In the genomic region with DNA sequence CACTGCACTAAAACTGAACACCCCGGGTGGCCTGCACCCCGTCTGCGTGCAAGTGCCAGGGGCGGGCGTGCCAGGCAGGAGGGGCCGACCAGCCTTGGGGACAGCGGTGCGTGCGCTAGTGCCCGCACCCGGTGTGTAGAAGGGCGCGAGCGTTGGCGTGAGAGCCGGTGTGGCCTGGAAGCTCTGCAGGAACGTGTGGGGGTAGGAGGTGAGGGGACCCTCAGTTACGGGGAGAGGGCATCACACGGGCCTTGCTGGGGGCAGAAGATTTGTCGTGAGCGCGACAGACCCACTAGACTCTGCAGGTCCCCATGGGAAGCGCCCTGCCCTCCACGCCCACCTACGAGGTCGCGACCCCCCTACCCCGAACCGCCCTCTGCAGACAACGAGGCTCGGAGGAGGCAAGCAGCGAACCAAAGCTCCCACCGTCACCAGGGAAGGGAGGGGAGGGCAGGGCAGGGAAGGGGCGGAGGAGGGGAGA, we compare ENCODE assay signal across 12 cellular contexts.
DNase-seq lines count a peak whose midpoint lies in the region; ATAC-seq, FAIRE-seq and TF ChIP-seq lines count a peak whose summit lies in the region.
"Had no signal": no experiment of that assay in that cellular context is flagged by ENCODE, and none has a peak within 500 bp of the region (broad histone marks: within the 10 kb centered on the region; RNA-seq: fewer than 3 reads in every experiment).

No MANE protein-coding gene starts in this region.

- peaks cover 6% of the 10 kb centered on the region; the same call in 1 of the 2 replicates for H3F3A ChIP-seq in GM23338 (replicated peaks; ENCODE audit: low read depth)

- no peaks in the 10 kb centered on the region; the same call in 1 of the 2 replicates for H3K27me3 ChIP-seq in BJ (ENCODE audit: control insufficient read depth, insufficient read depth, low read length)
- peaks cover 10% of the 10 kb centered on the region for H3K27me3 ChIP-seq in GM23338 (ENCODE audit: insufficient read depth)
- peaks cover 0 to 4% of the 10 kb centered on the region in 2 donors for H3K27me3 ChIP-seq in small intestine (ENCODE audit: control insufficient read depth in 2 of 2, insufficient read depth in 2 of 2, low read length in 2 of 2)

- CTCF ChIA-PET in BJ (lab: Yijun Ruan, JAX): interaction anchor here (1.0 kb wide), 1 partner anchor 65 kb away, joined by 3 read pairs; no protein-coding TSS in a partner anchor

- peaks cover 21% of the 10 kb centered on the region for H3K27me3 Mint-ChIP-seq in GM23338 (ENCODE audit: insufficient read depth, low read depth, poor library complexity)
- H3K27me3 Mint-ChIP-seq in naive thymus-derived CD8-positive, alpha-beta T cell: no peaks in the 10 kb centered on the region
- H3K27me3 Mint-ChIP-seq in endothelial cell (ENCODE audit: unreplicated experiment): peaks cover 12% of the 10 kb centered on the region

- 5 to 30% (median 24%) methylated on average over 26 to 34 of the region's 34 CpGs for WGBS in small intestine, 3 donors

- DNase-seq in BJ (ENCODE audit: low read depth) (no peak), GM23338 (ENCODE audit: low spot score) (peak; percentile 72), coronary artery (ENCODE audit: low spot score) (no peak), C1 segment of cervical spinal cord (lab: John Stamatoyannopoulos, UW) (no peak), small intestine (no peak), endothelial cell (ENCODE audit: low spot score) (no peak), A172 (ENCODE audit: low spot score) (no peak)
- DNase-seq in naive thymus-derived CD8-positive, alpha-beta T cell: peak in 3 of 10 donors; percentile 4 to 65 (median 12)
- DNase-seq: NCI-H2171 treated with DMSO at 0.1 percent for 48 hours had no signal

- no peak overlapping the region for H3K27ac Mint-ChIP-seq in GM23338
- H3K27ac Mint-ChIP-seq in naive thymus-derived CD8-positive, alpha-beta T cell: peak overlapping the region in 3 of 10 donors; percentile 13 to 82 (median 56)
- no peak overlapping the region for H3K27ac Mint-ChIP-seq in endothelial cell (ENCODE audit: unreplicated experiment)

- TF ChIP-seq CTCF in BJ (IDR thresholded peaks at IDR 0.05; ENCODE audit: insufficient read depth, low read depth, low read length) (no peak), GM23338 (conservative IDR thresholded peaks at IDR 0.05; ENCODE audit: low read depth in 2 of 2) (no peak), coronary artery (IDR thresholded peaks at IDR 0.05) (no peak), endothelial cell (IDR thresholded peaks at IDR 0.05; ENCODE audit: unreplicated experiment) (no peak)

- no peaks in the 10 kb centered on the region for H3K36me3 ChIP-seq in BJ (ENCODE audit: control insufficient read depth, insufficient read depth, low read length)
- H3K36me3 ChIP-seq in GM23338 (ENCODE audit: insufficient read depth): no peaks in the 10 kb centered on the region
- no peaks in the 10 kb centered on the region for H3K36me3 ChIP-seq in small intestine (ENCODE audit: control insufficient read depth in 2 of 2, insufficient read depth in 2 of 2, low read length in 2 of 2)
- H3K36me3 ChIP-seq: neutrophil had no signal

- peak; percentile 15 for ATAC-seq in GM23338
- no peak for ATAC-seq in naive thymus-derived CD8-positive, alpha-beta T cell

- no peak for FAIRE-seq in small intestine (lab: Jason Lieb, UNC)
- FAIRE-seq: colon, G401.6 had no signal

- H4K20me1 ChIP-seq in GM23338 (replicated peaks; ENCODE audit: insufficient read depth): no peaks in the 10 kb centered on the region

- H3K36me3 Mint-ChIP-seq in GM23338 (ENCODE audit: low read depth): no peaks in the 10 kb centered on the region; the same call in 2 of the 3 replicates
- no peaks in the 10 kb centered on the region for H3K36me3 Mint-ChIP-seq in naive thymus-derived CD8-positive, alpha-beta T cell
- no peaks in the 10 kb centered on the region for H3K36me3 Mint-ChIP-seq in endothelial cell (ENCODE audit: low read depth, unreplicated experiment)

- H3K27ac ChIP-seq in GM23338 (ENCODE audit: low read depth) (no peak overlapping the region), coronary artery (no peak overlapping the region), small intestine (ENCODE audit: low read depth in 1 of 2, low read length in 1 of 2) (no peak overlapping the region)

- peak overlapping the region; percentile 69; the same call in 1 of the 2 replicates for H2AFZ ChIP-seq in GM23338

- H3K4me3 ChIP-seq in BJ (ENCODE audit: low read depth, low read length) (peak overlapping the region; percentile 80), GM23338 (peak overlapping the region; percentile 59), coronary artery (peak overlapping the region; percentile 93), small intestine (ENCODE audit: low read depth in 1 of 2, low read length in 2 of 2) (no peak overlapping the region)

- POLR2A ChIA-PET in BJ (lab: Charles Lee): no interaction called here
- POLR2A ChIA-PET in naive thymus-derived CD8-positive, alpha-beta T cell (lab: Charles Lee): interaction anchor here (3.0 kb wide), 1 partner anchor 27 kb away, joined by 57 read pairs; no protein-coding TSS in a partner anchor

- H3K9me3 Mint-ChIP-seq in GM23338 (no peaks in the 10 kb centered on the region; the same call in 2 of the 3 replicates), endothelial cell (ENCODE audit: unreplicated experiment) (no peaks in the 10 kb centered on the region)
- H3K9me3 Mint-ChIP-seq in naive thymus-derived CD8-positive, alpha-beta T cell: no peaks in the 10 kb centered on the region

- H3K4me3 Mint-ChIP-seq in GM23338: peak overlapping the region; percentile 64
- peak overlapping the region in 8 of 10 donors; percentile 55 to 79 (median 66) for H3K4me3 Mint-ChIP-seq in naive thymus-derived CD8-positive, alpha-beta T cell
- no peak overlapping the region for H3K4me3 Mint-ChIP-seq in endothelial cell (ENCODE audit: unreplicated experiment)

- peak overlapping the region; percentile 96 for H3K4me2 ChIP-seq in GM23338

- H3K9me3 ChIP-seq in small intestine (ENCODE audit: control insufficient read depth, low read depth): no peaks in the 10 kb centered on the region
- H3K9me3 ChIP-seq: neutrophil had no signal

- no peaks in the 10 kb centered on the region for H3K9me2 ChIP-seq in GM23338 (ENCODE audit: insufficient read depth)

- no peaks in the 10 kb centered on the region for H3K79me2 ChIP-seq in GM23338 (replicated peaks; ENCODE audit: insufficient read depth)

- H3K4me1 Mint-ChIP-seq in GM23338 (peaks cover 23% of the 10 kb centered on the region), endothelial cell (ENCODE audit: unreplicated experiment) (no peaks in the 10 kb centered on the region)
- peaks cover 3 to 14% (median 8%) of the 10 kb centered on the region in 4 donors for H3K4me1 Mint-ChIP-seq in naive thymus-derived CD8-positive, alpha-beta T cell

- H3K4me1 ChIP-seq in GM23338 (ENCODE audit: insufficient read depth): peaks cover 13% of the 10 kb centered on the region
- peaks cover 0 to 3% of the 10 kb centered on the region in 2 donors for H3K4me1 ChIP-seq in small intestine (ENCODE audit: control insufficient read depth in 2 of 2, insufficient read depth in 1 of 2, low read depth in 1 of 2, low read length in 1 of 2)

TF ChIP-seq in GM23338, 12 proteins besides CTCF, POLR2A, EP300 and RAD21:
- TF ChIP-seq CREB1 (CRISPR knock-in tag; IDR thresholded peaks at IDR 0.05; ENCODE audit: low read depth) (no peak), POLR2AphosphoS5 (IDR thresholded peaks at IDR 0.05; ENCODE audit: low read depth) (peak; percentile 23; the same call in 1 of the 2 replicates)

Comparison
In these comparisons a context has a peak if more than half of its experiments do, and no peak if none do; other contexts are left out.
1. H3K4me3 ChIP-seq: peak in BJ (single experiment), GM23338 (single experiment) and coronary artery (single experiment); none in small intestine (0 of 2).